ENCODE assay signal across 7 cellular contexts in the genomic region with DNA sequence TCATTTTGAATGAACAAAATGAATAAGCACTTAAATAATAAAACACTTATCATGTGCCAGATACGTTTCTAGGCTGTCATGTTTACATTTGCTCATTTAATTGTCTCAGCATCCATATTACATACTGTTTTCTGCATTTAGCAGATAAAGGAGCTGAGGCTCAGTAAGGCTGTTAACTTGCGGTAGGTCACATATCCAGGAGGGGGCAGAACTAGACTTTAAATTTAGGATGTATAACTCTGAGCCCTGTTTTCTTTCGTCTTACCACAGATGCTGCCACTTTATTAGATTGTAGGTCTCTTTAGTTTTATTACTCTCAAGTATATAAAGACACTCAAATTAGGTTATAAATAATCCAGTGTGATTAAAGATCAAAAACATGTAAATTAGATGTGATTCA.
DNase-seq lines count a peak whose midpoint lies in the region; ATAC-seq and TF ChIP-seq lines count a peak whose summit lies in the region.

No MANE protein-coding gene starts in this region.

- CTCF ChIA-PET in HEK293 (lab: Yijun Ruan, JAX): interaction anchor here (0.7 to 3.1 kb wide), 10 partner anchors 8 to 214 kb away, joined by 3 to 84 read pairs (median 8); no protein-coding TSS in a partner anchor

- H3K27ac ChIP-seq in HEK293 (ENCODE audit: extremely low read depth, low read depth, low read length): no peak overlapping the region

- ATAC-seq in HG02981 (IDR thresholded peaks at IDR 0.05; ENCODE audit: unreplicated experiment): no peak

- DNase-seq in DMS53 (lab: John Stamatoyannopoulos, UW) (peak; percentile 74), RKO (ENCODE audit: low spot score) (peak; percentile 70), foreskin melanocyte (peak; percentile 25), middle frontal gyrus (ENCODE audit: extremely low spot score, low spot score) (no peak)
- no peak for DNase-seq in activated effector memory CD4-positive, alpha-beta T cell treated with anti-CD3 and anti-CD28 coated beads, Interleukin-2, amount 50 U/mL, for 16 hours

- no peak overlapping the region for H3K4me3 ChIP-seq in HEK293 (ENCODE audit: low read depth, low read length)

- H3K9me3 ChIP-seq in HEK293 (ENCODE audit: control insufficient read depth, insufficient read depth, low read depth, low read length): no peaks in the 10 kb centered on the region

- H3K4me1 ChIP-seq in HEK293 (ENCODE audit: control insufficient read depth, insufficient read depth, low read length): no peaks in the 10 kb centered on the region

- TF ChIP-seq CTCF in HEK293 (tag by site-specific recombination; IDR thresholded peaks at IDR 0.05): peak; percentile 40; the same call in 1 of the 2 replicates

- POLR2A ChIA-PET in HEK293 (lab: Yijun Ruan, JAX): interaction anchor here (1.0 kb wide), 1 partner anchor 106 kb away, joined by 10 read pairs; no protein-coding TSS in a partner anchor

- H3K36me3 ChIP-seq in HEK293 (ENCODE audit: control insufficient read depth in 2 of 2, insufficient read depth in 1 of 2, low read length in 2 of 2): peaks cover 20 to 47% of the 10 kb centered on the region in 2 experiments

TF ChIP-seq in HEK293, 187 proteins besides CTCF, POLR2A, EP300 and RAD21:
- TF ChIP-seq ZNF221 (tag by site-specific recombination; IDR thresholded peaks at IDR 0.05; ENCODE audit: borderline replicate concordance) (no peak), ZNF138 (tag by site-specific recombination; IDR thresholded peaks at IDR 0.05; ENCODE audit: borderline replicate concordance) (no peak), GLIS1 (tag by site-specific recombination; IDR thresholded peaks at IDR 0.05) (no peak), ZNF654 (tag by site-specific recombination; IDR thresholded peaks at IDR 0.05; ENCODE audit: low read depth) (peak; percentile 83), PRDM1 (tag by site-specific recombination; IDR thresholded peaks at IDR 0.05) (no peak), ZNF132 (tag by site-specific recombination; IDR thresholded peaks at IDR 0.05; ENCODE audit: borderline replicate concordance) (no peak), EGR2 (tag by site-specific recombination; IDR thresholded peaks at IDR 0.05; ENCODE audit: low read depth) (no peak), ZBTB8A (tag by site-specific recombination; IDR thresholded peaks at IDR 0.05) (no peak), ZNF664 (tag by site-specific recombination; IDR thresholded peaks at IDR 0.05) (0 out of 2 replicates have a peak, but pooled peaks have one; percentile 20), TCF7L2 (IDR thresholded peaks at IDR 0.05; ENCODE audit: borderline replicate concordance, low read depth, low read length) (no peak), ZNF707 (tag by site-specific recombination; IDR thresholded peaks at IDR 0.05) (no peak)

Comparison
In these comparisons a context has a peak if more than half of its experiments do, and no peak if none do; other contexts are left out.
1. DNase-seq: peak in DMS53 (single experiment), RKO (single experiment) and foreskin melanocyte (single experiment); none in activated effector memory CD4-positive, alpha-beta T cell treated with anti-CD3 and anti-CD28 coated beads, Interleukin-2, amount 50 U/mL, for 16 hours (single experiment) and middle frontal gyrus (single experiment).